Comparison of ENCODE assay signal across 1 cellular context in genomic region chr20:58877374-58878360, GRCh38.
TF ChIP-seq lines count a peak whose summit lies in the region.

No MANE protein-coding gene starts in this region.

TF ChIP-seq in HEK293, 187 proteins besides CTCF, POLR2A, EP300 and RAD21 (continued from another document):
- 0 out of 2 replicates have a peak, but pooled peaks have one; percentile 7 for TF ChIP-seq ZBTB44 (tag by site-specific recombination; IDR thresholded peaks at IDR 0.05)
- no peak for TF ChIP-seq ZNF664 (tag by site-specific recombination; IDR thresholded peaks at IDR 0.05)
- TF ChIP-seq TRIM28 (IDR thresholded peaks at IDR 0.05; ENCODE audit: borderline replicate concordance, low read length), result no peak
- TF ChIP-seq ZSCAN16 (tag by site-specific recombination; IDR thresholded peaks at IDR 0.05), result peak; percentile 71
- no peak for TF ChIP-seq ZSCAN23 (tag by site-specific recombination; IDR thresholded peaks at IDR 0.05)
- TF ChIP-seq ZNF626 (tag by site-specific recombination; IDR thresholded peaks at IDR 0.05), result no peak
- TF ChIP-seq REST (tag by site-specific recombination; IDR thresholded peaks at IDR 0.05), result no peak
- no peak for TF ChIP-seq ZBTB17 (tag by site-specific recombination; IDR thresholded peaks at IDR 0.05)
- TF ChIP-seq ZBTB21 (tag by site-specific recombination; IDR thresholded peaks at IDR 0.05), result 0 out of 2 replicates have a peak, but pooled peaks have one; percentile 14
- TF ChIP-seq, protein P1, sequence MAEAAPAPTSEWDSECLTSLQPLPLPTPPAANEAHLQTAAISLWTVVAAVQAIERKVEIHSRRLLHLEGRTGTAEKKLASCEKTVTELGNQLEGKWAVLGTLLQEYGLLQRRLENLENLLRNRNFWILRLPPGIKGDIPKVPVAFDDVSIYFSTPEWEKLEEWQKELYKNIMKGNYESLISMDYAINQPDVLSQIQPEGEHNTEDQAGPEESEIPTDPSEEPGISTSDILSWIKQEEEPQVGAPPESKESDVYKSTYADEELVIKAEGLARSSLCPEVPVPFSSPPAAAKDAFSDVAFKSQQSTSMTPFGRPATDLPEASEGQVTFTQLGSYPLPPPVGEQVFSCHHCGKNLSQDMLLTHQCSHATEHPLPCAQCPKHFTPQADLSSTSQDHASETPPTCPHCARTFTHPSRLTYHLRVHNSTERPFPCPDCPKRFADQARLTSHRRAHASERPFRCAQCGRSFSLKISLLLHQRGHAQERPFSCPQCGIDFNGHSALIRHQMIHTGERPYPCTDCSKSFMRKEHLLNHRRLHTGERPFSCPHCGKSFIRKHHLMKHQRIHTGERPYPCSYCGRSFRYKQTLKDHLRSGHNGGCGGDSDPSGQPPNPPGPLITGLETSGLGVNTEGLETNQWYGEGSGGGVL (tag by site-specific recombination; IDR thresholded peaks at IDR 0.05), result no peak
- peak; percentile 88 for TF ChIP-seq ZNF600 (tag by site-specific recombination; IDR thresholded peaks at IDR 0.05)
TF ChIP-seq in HEK293: peak in this region for 5.
